ENCODE assay signal across 8 cellular contexts in genomic region chr5:141604318-141604717, GRCh38. TPM values are rescaled to one million over a fixed set of nuclear protein-coding genes. Genes with fewer than 3 reads are reported as not detected.
A peak's percentile ranks its signal among the peaks of the same experiment; 100 is the strongest.
DNase-seq lines count a peak whose midpoint lies in the region; ATAC-seq and TF ChIP-seq lines count a peak whose summit lies in the region.

No MANE protein-coding gene starts in this region.

- peaks cover 74% of the 10 kb centered on the region for H3K4me1 Mint-ChIP-seq in activated naive CD8-positive, alpha-beta T cell treated with anti-CD3 and anti-CD28 coated beads, Interleukin-2, amount 10 ng/mL, durations not matched to agents 7 days and 5 days

- peak overlapping the region; percentile 79 for H3K27ac Mint-ChIP-seq in activated naive CD8-positive, alpha-beta T cell treated with anti-CD3 and anti-CD28 coated beads, Interleukin-2, amount 10 ng/mL, durations not matched to agents 7 days and 5 days

- H3K36me3 Mint-ChIP-seq in activated naive CD8-positive, alpha-beta T cell treated with anti-CD3 and anti-CD28 coated beads, Interleukin-2, amount 10 ng/mL, durations not matched to agents 7 days and 5 days: peaks cover 24% of the 10 kb centered on the region

- intact Hi-C loops in stomach (cut with DNase I; ENCODE audit: low total_unique reads): no loop called here

- no peak overlapping the region for H3K4me3 ChIP-seq in stomach

- POLR2A ChIA-PET in activated naive CD8-positive, alpha-beta T cell treated with anti-CD3 and anti-CD28 coated beads, Interleukin-2, amount 10 ng/mL, durations not matched to agents 7 days and 5 days (lab: Charles Lee): interaction anchor here (0.6 to 8.2 kb wide), 3 partner anchors 14 to 73 kb away, joined by 4 to 80 read pairs (median 10); partner anchors contain the start of genes DIAPH1, HDAC3 and RELL2

- 28 to 41% (median 35%) methylated on average over 3 of the region's 3 CpGs for WGBS in stomach, 5 donors

- H3K27ac ChIP-seq in KOPT-K1 (ENCODE audit: low read depth, low read length, poor library complexity, severe bottlenecking) (peak overlapping the region; percentile 98), stomach (peak overlapping the region in 4 of 5 donors; percentile 42 to 78 (median 66))

- no peak for TF ChIP-seq POLR2A in stomach (IDR thresholded peaks at IDR 0.05)

- DNase-seq in COLO829 (ENCODE audit: low spot score) (peak; percentile 40), iPS-NIHi11 (ENCODE audit: low spot score) (peak; percentile 19), stomach (peak; percentile 34)
- DNase-seq in activated naive CD8-positive, alpha-beta T cell treated with anti-CD3 and anti-CD28 coated beads, Interleukin-2, amount 10 ng/mL, durations not matched to agents 7 days and 5 days: no peak

- no peak for TF ChIP-seq EP300 in stomach (IDR thresholded peaks at IDR 0.05)

- no peaks in the 10 kb centered on the region for H3K27me3 Mint-ChIP-seq in activated naive CD8-positive, alpha-beta T cell treated with anti-CD3 and anti-CD28 coated beads, Interleukin-2, amount 10 ng/mL, durations not matched to agents 7 days and 5 days

- peak overlapping the region; percentile 75 for H3K4me3 Mint-ChIP-seq in activated naive CD8-positive, alpha-beta T cell treated with anti-CD3 and anti-CD28 coated beads, Interleukin-2, amount 10 ng/mL, durations not matched to agents 7 days and 5 days

- H3K36me3 ChIP-seq in KOPT-K1 (ENCODE audit: insufficient read depth, low read length) (no peaks in the 10 kb centered on the region), stomach (no peaks in the 10 kb centered on the region)

- H3K4me1 ChIP-seq in stomach: peaks cover 33 to 96% (median 55%) of the 10 kb centered on the region in 4 donors

- no peaks in the 10 kb centered on the region for H3K9me3 Mint-ChIP-seq in activated naive CD8-positive, alpha-beta T cell treated with anti-CD3 and anti-CD28 coated beads, Interleukin-2, amount 10 ng/mL, durations not matched to agents 7 days and 5 days

- H3K9me3 ChIP-seq in KOPT-K1 (ENCODE audit: insufficient read depth, low read length, poor library complexity, severe bottlenecking) (no peaks in the 10 kb centered on the region), stomach (no peaks in the 10 kb centered on the region)

- H3K27me3 ChIP-seq in stomach: no peaks in the 10 kb centered on the region

- ATAC-seq in activated naive CD8-positive, alpha-beta T cell treated with anti-CD3 and anti-CD28 coated beads, Interleukin-2, amount 10 ng/mL, durations not matched to agents 7 days and 5 days (ENCODE audit: low read depth): peak; percentile 16
- ATAC-seq in HG02678 (IDR thresholded peaks at IDR 0.05; ENCODE audit: unreplicated experiment): no peak
- ATAC-seq in HG02981 (IDR thresholded peaks at IDR 0.05; ENCODE audit: unreplicated experiment): no peak
- no peak for ATAC-seq in HG03108 (IDR thresholded peaks at IDR 0.05; ENCODE audit: unreplicated experiment)

- TF ChIP-seq CTCF in stomach (IDR thresholded peaks at IDR 0.05): no peak

RNA-seq across cellular contexts. Expression of gene DIAPH1, which starts 14.5 kb away (rescaled TPM):
- 100 to 1,000 TPM; 244 to 256 TPM for total RNA-seq in activated naive CD8-positive, alpha-beta T cell treated with anti-CD3 and anti-CD28 coated beads, Interleukin-2, amount 10 ng/mL, durations not matched to agents 7 days and 5 days
- total RNA-seq in stomach: 100 to 1,000 TPM in 1 of 5 donors, 10 to 100 TPM in 4; 18.0 to 181 (median 77.0) TPM
- polyA plus RNA-seq in stomach: 10 to 100 TPM; 41.4 to 98.1 (median 76.1) TPM

RNA-seq across cellular contexts. Expression of gene HDAC3, which starts 32.3 kb away (rescaled TPM):
- 10 to 100 TPM; 85.8 to 89.6 TPM for total RNA-seq in activated naive CD8-positive, alpha-beta T cell treated with anti-CD3 and anti-CD28 coated beads, Interleukin-2, amount 10 ng/mL, durations not matched to agents 7 days and 5 days
- total RNA-seq in stomach: 10 to 100 TPM; 37.1 to 64.3 (median 48.4) TPM
- 10 to 100 TPM; 34.7 to 51.8 (median 36.2) TPM for polyA plus RNA-seq in stomach

RNA-seq across cellular contexts. Expression of gene RELL2, which starts 32.5 kb away (rescaled TPM):
- total RNA-seq in activated naive CD8-positive, alpha-beta T cell treated with anti-CD3 and anti-CD28 coated beads, Interleukin-2, amount 10 ng/mL, durations not matched to agents 7 days and 5 days: 10 to 100 TPM; 31.4 to 31.6 TPM
- total RNA-seq in stomach: 1 to 10 TPM in 3 of 5 donors, under 1 TPM in 1, not detected in 1; 0.45 to 2.2 (median 1.1) TPM
- 1 to 10 TPM in 2 of 3 donors, under 1 TPM in 1; 0.61 to 4.9 (median 1.8) TPM for polyA plus RNA-seq in stomach

RNA-seq across cellular contexts. Expression of gene FCHSD1, which starts 46.9 kb away (rescaled TPM):
- total RNA-seq in activated naive CD8-positive, alpha-beta T cell treated with anti-CD3 and anti-CD28 coated beads, Interleukin-2, amount 10 ng/mL, durations not matched to agents 7 days and 5 days: 10 to 100 TPM; 98.3 to 99.1 TPM
- 10 to 100 TPM; 12.3 to 66.5 (median 28.0) TPM for total RNA-seq in stomach
- polyA plus RNA-seq in stomach: 1 to 10 TPM; 5.0 to 9.9 (median 9.0) TPM

Comparison
In these comparisons a context has a peak if more than half of its experiments do, and no peak if none do; other contexts are left out.
1. RNA of gene RELL2, which starts 32.5 kb away (total RNA-seq): 31.4 to 31.6 TPM in activated naive CD8-positive, alpha-beta T cell treated with anti-CD3 and anti-CD28 coated beads, Interleukin-2, amount 10 ng/mL, durations not matched to agents 7 days and 5 days; 0.45 to 2.2 TPM in stomach; every median in the first group is over 10 times any median in the second.